ENCODE assay signal across 30 cellular contexts in the genomic region with DNA sequence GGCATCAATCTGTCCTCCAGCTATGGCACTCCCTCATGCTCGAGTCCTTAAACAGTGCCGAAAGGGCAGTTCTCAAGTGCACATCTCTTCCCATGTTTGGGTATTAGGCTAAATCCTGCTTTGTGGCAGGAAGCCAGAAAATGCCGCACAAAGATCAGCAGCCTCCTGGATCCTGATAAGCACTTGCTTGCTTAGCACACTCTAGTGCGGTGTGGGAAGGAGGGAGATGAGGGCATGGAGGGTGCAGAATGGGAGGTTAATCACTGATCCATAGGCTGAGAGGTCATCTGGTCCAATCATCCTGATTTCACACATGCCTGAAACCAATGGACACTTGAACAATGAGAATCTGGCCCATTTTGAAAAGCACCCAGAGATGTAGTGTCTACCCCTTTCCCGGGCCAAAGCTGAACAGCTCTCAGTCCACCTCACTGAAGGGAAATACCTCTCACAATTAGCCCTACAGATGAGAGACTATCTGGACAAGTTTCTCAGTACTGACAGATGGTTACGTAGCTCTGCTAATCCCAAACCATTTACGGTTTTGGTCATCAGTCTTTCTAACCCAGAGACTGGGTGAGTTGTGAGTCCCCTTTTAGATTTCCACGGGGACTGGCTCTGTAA. TPM values are rescaled to one million over a fixed set of nuclear protein-coding genes. Genes with fewer than 3 reads are reported as not detected.
A peak's percentile ranks its signal among the peaks of the same experiment; 100 is the strongest.
DNase-seq lines count a peak whose midpoint lies in the region; ATAC-seq and TF ChIP-seq lines count a peak whose summit lies in the region.
"Had no signal": no experiment of that assay in that cellular context is flagged by ENCODE, and none has a peak within 500 bp of the region (broad histone marks: within the 10 kb centered on the region; RNA-seq: fewer than 3 reads in every experiment).

No MANE protein-coding gene starts in this region.

- ATAC-seq in Right ventricle myocardium superior (ENCODE audit: poor library complexity) (peak; percentile 36), left cardiac atrium (peak; percentile 77 to 83), foreskin keratinocyte (no peak), GM19463 (IDR thresholded peaks at IDR 0.05; ENCODE audit: unreplicated experiment) (no peak)
- ATAC-seq: activated T-cell treated with anti-CD3 and anti-CD28 coated beads, Interleukin-2, amount 50 U/mL, for 4 hours; CD8-positive, alpha-beta T cell; T-cell had no signal

- H3K4me3 ChIP-seq in right atrium auricular region: no peak overlapping the region
- H3K4me3 ChIP-seq in HAP-1: no peak overlapping the region
- H3K4me3 ChIP-seq: esophagus muscularis mucosa, Peyer's patch, testis had no signal

- no peaks in the 10 kb centered on the region for H3K27me3 ChIP-seq in right atrium auricular region
- H3K27me3 ChIP-seq in foreskin keratinocyte: no peaks in the 10 kb centered on the region
- H3K27me3 ChIP-seq in HAP-1 (ENCODE audit: low read depth): no peaks in the 10 kb centered on the region
- H3K27me3 ChIP-seq: esophagus muscularis mucosa, Peyer's patch, testis had no signal

- H3K4me1 ChIP-seq in right atrium auricular region (no peaks in the 10 kb centered on the region), foreskin keratinocyte (no peaks in the 10 kb centered on the region), HAP-1 (no peaks in the 10 kb centered on the region)
- H3K4me1 ChIP-seq: esophagus muscularis mucosa, testis had no signal

- no peak for TF ChIP-seq CTCF in right atrium auricular region (IDR thresholded peaks at IDR 0.05)
- no peak for TF ChIP-seq CTCF in foreskin keratinocyte (conservative IDR thresholded peaks at IDR 0.05)

- no peak for DNase-seq in Right ventricle myocardium superior
- DNase-seq in right atrium auricular region (ENCODE audit: low spot score): no peak
- DNase-seq in NCI-H82 treated with DMSO at 0.1 percent for 48 hours (lab: John Stamatoyannopoulos, UW; ENCODE audit: unreplicated experiment): peak; percentile 89
- DNase-seq in left cardiac atrium: no peak
- no peak for DNase-seq in foreskin keratinocyte
- DNase-seq in HAP-1 (ENCODE audit: low spot score in 2 of 2): no peak
- DNase-seq: activated B cell treated with CpG ODN at 0.5 μM for 24 hours; activated CD4-positive, alpha-beta T cell treated with anti-CD3 and anti-CD28 coated beads, Interleukin-2, amount 50 U/mL, for 1 hour; activated gamma-delta T cell; activated naive CD8-positive, alpha-beta T cell treated with anti-CD3 and anti-CD28 coated beads, Interleukin-2, amount 10 ng/mL, durations not matched to agents 7 days and 5 days; activated T-cell treated with anti-CD3 and anti-CD28 coated beads, Interleukin-2, amount 50 U/mL, for 4 hours; AML-193; DMS153; H7; mammary epithelial cell; NCI-H2029 treated with DMSO at 0.1 percent for 48 hours; NCI-H2227 treated with DMSO at 0.1 percent for 48 hours; NCI-H69; Peyer's patch; SIG-M5; stimulated activated CD4-positive, alpha-beta T cell treated with anti-CD3 and anti-CD28 coated beads, Interleukin-1b, Interleukin-23, amount 100 ng/mL, for 48 hours; stimulated activated naive CD8-positive, alpha-beta T cell treated with anti-CD3 and anti-CD28 coated beads, Interleukin-15, Interleukin-2, amounts not matched to agents 100 U/mL and 50 U/mL, for 24 hours; T-cell; testis had no signal

- H3K27ac ChIP-seq in right atrium auricular region (peak overlapping the region in 1 of 2 donors; percentile 34), foreskin keratinocyte (no peak overlapping the region)
- H3K27ac ChIP-seq: esophagus muscularis mucosa, HL-60, Peyer's patch, testis had no signal

- peaks cover 12% of the 10 kb centered on the region for H3K36me3 ChIP-seq in right atrium auricular region
- no peaks in the 10 kb centered on the region for H3K36me3 ChIP-seq in HAP-1 (replicated peaks)

- in situ Hi-C loops in HAP-1 (cut with MboI; ENCODE audit: low sequenced_read_pairs): no loop called here

- H3K9me3 ChIP-seq in right atrium auricular region: no peaks in the 10 kb centered on the region
- no peaks in the 10 kb centered on the region for H3K9me3 ChIP-seq in HAP-1
- H3K9me3 ChIP-seq: esophagus muscularis mucosa, Peyer's patch, testis had no signal

- intact Hi-C loops in Right ventricle myocardium superior (cut with DNase I) (no loop called here), left cardiac atrium (cut with DNase I) (no loop called here)

RNA-seq across cellular contexts. Expression of a gene that starts 29.8 kb away (rescaled TPM):
- not detected for total RNA-seq in Right ventricle myocardium superior
- total RNA-seq in right atrium auricular region: under 1 TPM in 1 of 2 donors, not detected in 1; 0.28 TPM
- under 1 TPM in 1 of 2 donors, not detected in 1; 0.21 TPM for total RNA-seq in left cardiac atrium
- total RNA-seq in foreskin keratinocyte: not detected in 2 replicates
- polyA plus RNA-seq in foreskin keratinocyte: not detected in 2 replicates
- total RNA-seq: A673, mucosa of gallbladder had no signal

RNA-seq across cellular contexts. Expression of a gene that starts 39.9 kb away (rescaled TPM):
- total RNA-seq in Right ventricle myocardium superior (4.7 TPM), right atrium auricular region (10 to 100 TPM; 11.9 to 26.4 TPM), left cardiac atrium (10 to 100 TPM; 11.0 to 15.2 TPM), foreskin keratinocyte (23.4 and 24.2 TPM in 2 replicates)
- 50.6 and 56.0 TPM in 2 replicates for polyA plus RNA-seq in foreskin keratinocyte

Comparison
In these comparisons a context has a peak if more than half of its experiments do, and no peak if none do; other contexts are left out.
1. ATAC-seq: peak in Right ventricle myocardium superior (single experiment) and left cardiac atrium (2 of 2); none in foreskin keratinocyte (single experiment) and GM19463 (single experiment).